In the genomic region with DNA sequence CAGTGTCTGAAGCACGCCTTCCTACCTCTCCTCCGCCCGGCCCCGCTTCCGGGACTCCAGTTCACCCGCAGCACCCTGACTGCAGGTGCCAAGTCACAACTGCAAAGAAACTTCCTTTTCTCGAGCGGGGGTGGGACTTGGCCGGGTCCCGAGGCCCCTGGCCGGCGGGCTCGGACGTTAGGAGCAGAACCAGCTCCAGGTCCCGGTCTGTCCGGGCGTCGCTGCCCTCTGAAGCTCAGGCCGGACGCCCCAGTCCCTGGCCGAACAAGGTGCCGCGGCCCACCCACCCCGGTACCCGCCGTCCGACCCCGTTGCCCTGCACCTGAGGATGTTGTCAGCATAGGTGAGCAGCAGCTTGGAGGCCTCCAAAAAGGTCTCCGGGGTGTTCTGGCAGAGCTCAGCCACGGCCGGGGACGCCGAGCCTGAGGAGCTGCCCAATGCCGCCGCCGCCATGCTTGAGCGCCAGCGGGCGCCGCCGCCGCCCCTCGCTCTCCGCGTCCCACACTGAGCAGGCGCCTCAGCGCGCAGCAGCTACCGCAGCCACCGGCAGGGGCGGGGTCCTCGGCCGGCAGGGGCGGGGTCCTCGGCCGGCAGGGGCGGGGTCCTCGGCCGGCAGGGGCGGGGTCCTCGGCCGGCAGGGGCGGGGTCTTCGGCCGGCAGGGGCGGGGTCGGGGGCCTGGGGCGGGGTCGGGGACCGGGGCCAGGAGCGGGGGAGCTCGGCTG, we compare ENCODE assay signal across 1 cellular context.
TF ChIP-seq lines count a peak whose summit lies in the region.

Gene NGLY1 (minus strand): TSS at position 506 of the 723 bp plus-strand sequence. CDS start 53 bp downstream, at position 453.

TF ChIP-seq in HepG2, 621 proteins besides CTCF, POLR2A, EP300 and RAD21 (continued from another document and continues in another):
- TF ChIP-seq, protein P1, sequence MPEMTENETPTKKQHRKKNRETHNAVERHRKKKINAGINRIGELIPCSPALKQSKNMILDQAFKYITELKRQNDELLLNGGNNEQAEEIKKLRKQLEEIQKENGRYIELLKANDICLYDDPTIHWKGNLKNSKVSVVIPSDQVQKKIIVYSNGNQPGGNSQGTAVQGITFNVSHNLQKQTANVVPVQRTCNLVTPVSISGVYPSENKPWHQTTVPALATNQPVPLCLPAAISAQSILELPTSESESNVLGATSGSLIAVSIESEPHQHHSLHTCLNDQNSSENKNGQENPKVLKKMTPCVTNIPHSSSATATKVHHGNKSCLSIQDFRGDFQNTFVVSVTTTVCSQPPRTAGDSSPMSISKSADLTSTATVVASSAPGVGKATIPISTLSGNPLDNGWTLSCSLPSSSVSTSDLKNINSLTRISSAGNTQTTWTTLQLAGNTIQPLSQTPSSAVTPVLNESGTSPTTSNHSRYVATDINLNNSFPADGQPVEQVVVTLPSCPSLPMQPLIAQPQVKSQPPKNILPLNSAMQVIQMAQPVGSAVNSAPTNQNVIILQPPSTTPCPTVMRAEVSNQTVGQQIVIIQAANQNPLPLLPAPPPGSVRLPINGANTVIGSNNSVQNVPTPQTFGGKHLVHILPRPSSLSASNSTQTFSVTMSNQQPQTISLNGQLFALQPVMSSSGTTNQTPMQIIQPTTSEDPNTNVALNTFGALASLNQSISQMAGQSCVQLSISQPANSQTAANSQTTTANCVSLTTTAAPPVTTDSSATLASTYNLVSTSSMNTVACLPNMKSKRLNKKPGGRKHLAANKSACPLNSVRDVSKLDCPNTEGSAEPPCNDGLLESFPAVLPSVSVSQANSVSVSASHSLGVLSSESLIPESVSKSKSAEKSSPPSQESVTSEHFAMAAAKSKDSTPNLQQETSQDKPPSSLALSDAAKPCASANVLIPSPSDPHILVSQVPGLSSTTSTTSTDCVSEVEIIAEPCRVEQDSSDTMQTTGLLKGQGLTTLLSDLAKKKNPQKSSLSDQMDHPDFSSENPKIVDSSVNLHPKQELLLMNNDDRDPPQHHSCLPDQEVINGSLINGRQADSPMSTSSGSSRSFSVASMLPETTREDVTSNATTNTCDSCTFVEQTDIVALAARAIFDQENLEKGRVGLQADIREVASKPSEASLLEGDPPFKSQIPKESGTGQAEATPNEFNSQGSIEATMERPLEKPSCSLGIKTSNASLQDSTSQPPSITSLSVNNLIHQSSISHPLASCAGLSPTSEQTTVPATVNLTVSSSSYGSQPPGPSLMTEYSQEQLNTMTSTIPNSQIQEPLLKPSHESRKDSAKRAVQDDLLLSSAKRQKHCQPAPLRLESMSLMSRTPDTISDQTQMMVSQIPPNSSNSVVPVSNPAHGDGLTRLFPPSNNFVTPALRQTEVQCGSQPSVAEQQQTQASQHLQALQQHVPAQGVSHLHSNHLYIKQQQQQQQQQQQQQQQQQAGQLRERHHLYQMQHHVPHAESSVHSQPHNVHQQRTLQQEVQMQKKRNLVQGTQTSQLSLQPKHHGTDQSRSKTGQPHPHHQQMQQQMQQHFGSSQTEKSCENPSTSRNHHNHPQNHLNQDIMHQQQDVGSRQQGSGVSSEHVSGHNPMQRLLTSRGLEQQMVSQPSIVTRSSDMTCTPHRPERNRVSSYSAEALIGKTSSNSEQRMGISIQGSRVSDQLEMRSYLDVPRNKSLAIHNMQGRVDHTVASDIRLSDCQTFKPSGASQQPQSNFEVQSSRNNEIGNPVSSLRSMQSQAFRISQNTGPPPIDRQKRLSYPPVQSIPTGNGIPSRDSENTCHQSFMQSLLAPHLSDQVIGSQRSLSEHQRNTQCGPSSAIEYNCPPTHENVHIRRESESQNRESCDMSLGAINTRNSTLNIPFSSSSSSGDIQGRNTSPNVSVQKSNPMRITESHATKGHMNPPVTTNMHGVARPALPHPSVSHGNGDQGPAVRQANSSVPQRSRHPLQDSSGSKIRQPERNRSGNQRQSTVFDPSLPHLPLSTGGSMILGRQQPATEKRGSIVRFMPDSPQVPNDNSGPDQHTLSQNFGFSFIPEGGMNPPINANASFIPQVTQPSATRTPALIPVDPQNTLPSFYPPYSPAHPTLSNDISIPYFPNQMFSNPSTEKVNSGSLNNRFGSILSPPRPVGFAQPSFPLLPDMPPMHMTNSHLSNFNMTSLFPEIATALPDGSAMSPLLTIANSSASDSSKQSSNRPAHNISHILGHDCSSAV (CRISPR knock-in tag; IDR thresholded peaks at IDR 0.05; ENCODE audit: borderline replicate concordance) = no peak
- TF ChIP-seq JDP2 (CRISPR knock-in tag; IDR thresholded peaks at IDR 0.05; ENCODE audit: borderline replicate concordance) (no peak), ZSCAN20 (CRISPR knock-in tag; IDR thresholded peaks at IDR 0.05; ENCODE audit: borderline replicate concordance) (peak; percentile 81; the same call in 1 of the 2 replicates), ELF4 (CRISPR knock-in tag; IDR thresholded peaks at IDR 0.05; ENCODE audit: borderline replicate concordance) (no peak), FOSL1 (CRISPR knock-in tag; IDR thresholded peaks at IDR 0.05; ENCODE audit: borderline replicate concordance) (no peak), ZSCAN31 (CRISPR knock-in tag; IDR thresholded peaks at IDR 0.05; ENCODE audit: low read depth) (peak; percentile 16; the same call in 1 of the 2 replicates), RNF2 (conservative IDR thresholded peaks at IDR 0.05; ENCODE audit: low read depth) (no peak), ZNF383 (CRISPR knock-in tag; IDR thresholded peaks at IDR 0.05; ENCODE audit: borderline replicate concordance) (no peak), MYNN (CRISPR knock-in tag; IDR thresholded peaks at IDR 0.05; ENCODE audit: low read depth) (no peak), HES4 (CRISPR knock-in tag; IDR thresholded peaks at IDR 0.05; ENCODE audit: borderline replicate concordance) (peak; percentile 23; the same call in 1 of the 2 replicates), ZNF253 (CRISPR knock-in tag; IDR thresholded peaks at IDR 0.05; ENCODE audit: borderline replicate concordance) (no peak; the same call in 1 of the 2 replicates), ZNF547 (CRISPR knock-in tag; IDR thresholded peaks at IDR 0.05) (no peak), ZNF224 (CRISPR knock-in tag; IDR thresholded peaks at IDR 0.05) (no peak), ZEB1 (IDR thresholded peaks at IDR 0.05; ENCODE audit: insufficient replicate concordance, low read depth) (no peak), CSRNP2 (CRISPR knock-in tag; conservative IDR thresholded peaks at IDR 0.05; ENCODE audit: low read depth) (no peak), ZNF629 (CRISPR knock-in tag; conservative IDR thresholded peaks at IDR 0.05) (no peak), GATAD2A (CRISPR knock-in tag; IDR thresholded peaks at IDR 0.05) (no peak), KLF16 (CRISPR knock-in tag; IDR thresholded peaks at IDR 0.05) (peak in 1 of 2 experiments; percentile 65; a peak in 2 of 4 replicates), HDAC2 (CRISPR knock-in tag; IDR thresholded peaks at IDR 0.05) (0 out of 2 replicates have a peak, but pooled peaks have one; percentile 44), ZNF574 (CRISPR knock-in tag; IDR thresholded peaks at IDR 0.05) (peak; percentile 62), ADNP (CRISPR knock-in tag; IDR thresholded peaks at IDR 0.05) (no peak), THAP8 (CRISPR knock-in tag; IDR thresholded peaks at IDR 0.05; ENCODE audit: borderline replicate concordance) (peak; percentile 83; the same call in 1 of the 2 replicates)
- TF ChIP-seq, protein P2, sequence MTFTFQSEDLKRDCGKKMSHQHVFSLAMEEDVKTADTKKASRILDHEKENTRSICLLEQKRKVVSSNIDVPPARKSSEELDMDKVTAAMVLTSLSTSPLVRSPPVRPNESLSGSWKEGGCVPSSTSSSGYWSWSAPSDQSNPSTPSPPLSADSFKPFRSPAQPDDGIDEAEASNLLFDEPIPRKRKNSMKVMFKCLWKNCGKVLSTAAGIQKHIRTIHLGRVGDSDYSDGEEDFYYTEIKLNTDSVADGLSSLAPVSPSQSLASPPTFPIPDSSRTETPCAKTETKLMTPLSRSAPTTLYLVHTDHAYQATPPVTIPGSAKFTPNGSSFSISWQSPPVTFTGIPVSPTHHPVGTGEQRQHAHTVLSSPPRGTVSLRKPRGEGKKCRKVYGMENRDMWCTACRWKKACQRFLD (CRISPR knock-in tag; IDR thresholded peaks at IDR 0.05; ENCODE audit: borderline replicate concordance) = peak; percentile 65; the same call in 1 of the 2 replicates
- TF ChIP-seq, protein P3, sequence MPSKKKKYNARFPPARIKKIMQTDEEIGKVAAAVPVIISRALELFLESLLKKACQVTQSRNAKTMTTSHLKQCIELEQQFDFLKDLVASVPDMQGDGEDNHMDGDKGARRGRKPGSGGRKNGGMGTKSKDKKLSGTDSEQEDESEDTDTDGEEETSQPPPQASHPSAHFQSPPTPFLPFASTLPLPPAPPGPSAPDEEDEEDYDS (CRISPR knock-in tag; IDR thresholded peaks at IDR 0.05) = no peak; the same call in 1 of the 2 replicates
- TF ChIP-seq, protein P4, sequence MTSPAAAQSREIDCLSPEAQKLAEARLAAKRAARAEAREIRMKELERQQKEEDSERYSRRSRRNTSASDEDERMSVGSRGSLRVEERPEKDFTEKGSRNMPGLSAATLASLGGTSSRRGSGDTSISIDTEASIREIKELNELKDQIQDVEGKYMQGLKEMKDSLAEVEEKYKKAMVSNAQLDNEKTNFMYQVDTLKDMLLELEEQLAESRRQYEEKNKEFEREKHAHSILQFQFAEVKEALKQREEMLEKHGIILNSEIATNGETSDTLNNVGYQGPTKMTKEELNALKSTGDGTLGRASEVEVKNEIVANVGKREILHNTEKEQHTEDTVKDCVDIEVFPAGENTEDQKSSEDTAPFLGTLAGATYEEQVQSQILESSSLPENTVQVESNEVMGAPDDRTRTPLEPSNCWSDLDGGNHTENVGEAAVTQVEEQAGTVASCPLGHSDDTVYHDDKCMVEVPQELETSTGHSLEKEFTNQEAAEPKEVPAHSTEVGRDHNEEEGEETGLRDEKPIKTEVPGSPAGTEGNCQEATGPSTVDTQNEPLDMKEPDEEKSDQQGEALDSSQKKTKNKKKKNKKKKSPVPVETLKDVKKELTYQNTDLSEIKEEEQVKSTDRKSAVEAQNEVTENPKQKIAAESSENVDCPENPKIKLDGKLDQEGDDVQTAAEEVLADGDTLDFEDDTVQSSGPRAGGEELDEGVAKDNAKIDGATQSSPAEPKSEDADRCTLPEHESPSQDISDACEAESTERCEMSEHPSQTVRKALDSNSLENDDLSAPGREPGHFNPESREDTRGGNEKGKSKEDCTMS (CRISPR knock-in tag; conservative IDR thresholded peaks at IDR 0.05) = no peak
